27 cellular contexts compared by ENCODE assay signal in genomic region chr14:23814858-23815257, GRCh38.
"Had no signal": no experiment of that assay in that cellular context is flagged by ENCODE, and none has a peak within 500 bp of the region (broad histone marks: within the 10 kb centered on the region; RNA-seq: fewer than 3 reads in every experiment).

No MANE protein-coding gene starts in this region.

- DNase-seq: colonic mucosa; cortex of kidney; dermis blood vessel endothelial cell; dorsolateral prefrontal cortex; effector CD4-positive, alpha-beta T cell; effector CD8-positive, alpha-beta T cell; effector memory CD4-positive, alpha-beta T cell; effector memory CD8-positive, alpha-beta T cell; endodermal cell; erythroblast; esophagus squamous epithelium; foreskin fibroblast; foreskin keratinocyte; foreskin melanocyte; gastrocnemius medialis; glutamatergic neuron; heart left ventricle; heart right ventricle had no signal

- H3K27me3 ChIP-seq: colonic mucosa, dorsolateral prefrontal cortex, esophagus muscularis mucosa, esophagus squamous epithelium, foreskin keratinocyte, gastrocnemius medialis, gastroesophageal sphincter, heart left ventricle, heart right ventricle had no signal

- H3K27ac ChIP-seq: colonic mucosa, coronary artery, epithelial cell of prostate, esophagus muscularis mucosa, esophagus squamous epithelium, foreskin keratinocyte, gastrocnemius medialis, gastroesophageal sphincter, heart left ventricle, heart right ventricle had no signal

- H3K4me3 ChIP-seq: colonic mucosa, coronary artery, dorsolateral prefrontal cortex, esophagus muscularis mucosa, esophagus squamous epithelium, gastrocnemius medialis, gastroesophageal sphincter, heart left ventricle, heart right ventricle had no signal

- ATAC-seq: effector memory CD8-positive, alpha-beta T cell; esophagus mucosa; foreskin keratinocyte; gastrocnemius medialis; gastroesophageal sphincter; heart left ventricle; heart right ventricle had no signal

- FAIRE-seq: colon, endometrium, endothelial cell of umbilical vein, frontal cortex had no signal

- H3K9me3 ChIP-seq: colonic mucosa, gastrocnemius medialis had no signal

- H3K4me1 ChIP-seq: colonic mucosa, esophagus muscularis mucosa, esophagus squamous epithelium, gastrocnemius medialis, gastroesophageal sphincter, heart left ventricle, heart right ventricle had no signal

- H3K36me3 ChIP-seq: colonic mucosa, esophagus muscularis mucosa, esophagus squamous epithelium, gastrocnemius medialis, gastroesophageal sphincter, heart left ventricle, heart right ventricle had no signal
